In genomic region chrX:91414710-91415109, GRCh38 we compare ENCODE assay signal across 1 cellular context.
TF ChIP-seq lines count a peak whose summit lies in the region.

No MANE protein-coding gene starts in this region.

TF ChIP-seq in HepG2, 621 proteins besides CTCF, POLR2A, EP300 and RAD21 (continued from another document):
- TF ChIP-seq GMEB1 (CRISPR knock-in tag; IDR thresholded peaks at IDR 0.05; ENCODE audit: borderline replicate concordance) (no peak), BCL6 (CRISPR knock-in tag; IDR thresholded peaks at IDR 0.05) (no peak), NAIF1 (CRISPR knock-in tag; IDR thresholded peaks at IDR 0.05; ENCODE audit: borderline replicate concordance) (no peak), PRDM10 (CRISPR knock-in tag; IDR thresholded peaks at IDR 0.05; ENCODE audit: low read depth) (no peak), MEIS2 (CRISPR knock-in tag; IDR thresholded peaks at IDR 0.05) (no peak), FOXO1 (CRISPR knock-in tag; IDR thresholded peaks at IDR 0.05) (no peak), ZNF260 (CRISPR knock-in tag; IDR thresholded peaks at IDR 0.05; ENCODE audit: borderline replicate concordance, low read depth) (no peak)
